Comparison of ENCODE assay signal across 13 cellular contexts in genomic region chr12:78887008-78887407, GRCh38. TPM values are rescaled to one million over a fixed set of nuclear protein-coding genes. Genes with fewer than 3 reads are reported as not detected.
A peak's percentile ranks its signal among the peaks of the same experiment; 100 is the strongest.
DNase-seq lines count a peak whose midpoint lies in the region; ATAC-seq and TF ChIP-seq lines count a peak whose summit lies in the region.
"Had no signal": no experiment of that assay in that cellular context is flagged by ENCODE, and none has a peak within 500 bp of the region (broad histone marks: within the 10 kb centered on the region; RNA-seq: fewer than 3 reads in every experiment).

No MANE protein-coding gene starts in this region.

- H3K27me3 ChIP-seq in brain microvascular endothelial cell (replicated peaks) (no peaks in the 10 kb centered on the region), heart left ventricle (peaks cover 0 to 3% (median 0%) of the 10 kb centered on the region in 9 donors)

- H3K4me1 ChIP-seq in mesodermal cell (ENCODE audit: control insufficient read depth, insufficient read depth, low read length, poor library complexity, severe bottlenecking): peaks cover 13% of the 10 kb centered on the region
- H3K4me1 ChIP-seq in heart left ventricle: no peaks in the 10 kb centered on the region

- TF ChIP-seq CTCF in brain microvascular endothelial cell (IDR thresholded peaks at IDR 0.05; ENCODE audit: low read depth, low read length, missing control alignments) (no peak), heart left ventricle (IDR thresholded peaks at IDR 0.05) (no peak)

- no peak for TF ChIP-seq POLR2A in heart left ventricle (IDR thresholded peaks at IDR 0.05)

- intact Hi-C loops in heart left ventricle (cut with DNase I): no loop called here

- DNase-seq in EL (peak; percentile 75), NCI-H226 (peak; percentile 14), brain microvascular endothelial cell (peak; percentile 92), amygdala (lab: John Stamatoyannopoulos, UW) (no peak), heart left ventricle (no peak), NCI-H748 treated with DMSO at 0.1 percent for 48 hours (lab: John Stamatoyannopoulos, UW) (no peak)
- DNase-seq: activated T-cell treated with anti-CD3 and anti-CD28 coated beads for 4 hours; cerebellar nuclear complex; NCI-H345; stimulated activated CD4-positive, alpha-beta T cell treated with anti-CD3 and anti-CD28 coated beads, Interleukin-1b, Interleukin-23, amount 100 ng/mL, for 48 hours had no signal

- WGBS in mesodermal cell (ENCODE audit: insufficient coverage in 2 of 2), 2 experiments: 75% methylated on average over 3 to 4 of the region's 6 CpGs
- 42 to 56% (median 47%) methylated on average over 6 of the region's 6 CpGs for WGBS in heart left ventricle, 4 donors

- H3K4me3 ChIP-seq in brain microvascular endothelial cell (ENCODE audit: low read depth, low read length): peak overlapping the region; percentile 9
- no peak overlapping the region for H3K4me3 ChIP-seq in mesodermal cell (ENCODE audit: extremely low read depth, insufficient read depth, low read length, poor library complexity, severe bottlenecking)
- H3K4me3 ChIP-seq in heart left ventricle: no peak overlapping the region

- H3K9me3 ChIP-seq in mesodermal cell (ENCODE audit: control insufficient read depth, low read length) (no peaks in the 10 kb centered on the region), heart left ventricle (no peaks in the 10 kb centered on the region)

- no peak for ATAC-seq in heart left ventricle
- no peak for ATAC-seq in HG02884 (IDR thresholded peaks at IDR 0.05; ENCODE audit: unreplicated experiment)

- H3K36me3 ChIP-seq in brain microvascular endothelial cell (replicated peaks): no peaks in the 10 kb centered on the region
- H3K36me3 ChIP-seq in mesodermal cell (ENCODE audit: control insufficient read depth, insufficient read depth, low read length): no peaks in the 10 kb centered on the region
- H3K36me3 ChIP-seq in heart left ventricle: no peaks in the 10 kb centered on the region

- H3K27ac ChIP-seq in brain microvascular endothelial cell (peak overlapping the region; percentile 94), mesodermal cell (ENCODE audit: low read depth, low read length, severe bottlenecking) (peak overlapping the region; percentile 91), heart left ventricle (no peak overlapping the region)

- in situ Hi-C loops in brain microvascular endothelial cell (cut with HindIII; ENCODE audit: low pct_ligation_motif_present, low sequenced_read_pairs): no loop called here

RNA-seq across cellular contexts. Expression of gene SYT1, which starts 22.4 kb away (rescaled TPM):
- polyA plus RNA-seq in mesodermal cell (2013, experiment 1 of 2): 22.7 TPM
- polyA plus RNA-seq in mesodermal cell (2013, experiment 2 of 2): 19.4 TPM
- under 1 TPM in 5 of 9 donors, not detected in 4; 0.08 to 0.86 (median 0.16) TPM for total RNA-seq in heart left ventricle
- not detected for polyA plus RNA-seq in heart left ventricle
- total RNA-seq: T-helper 2 cell treated with Interferon-gamma antibody and Interleukin-4, amounts not matched to agents 100 ng/mL and 5 ng/mL, for 36 hours had no signal

Comparison
In these comparisons a context has a peak if more than half of its experiments do, and no peak if none do; other contexts are left out.
1. DNase-seq: peak in EL (single experiment), NCI-H226 (single experiment) and brain microvascular endothelial cell (single experiment); none in amygdala (0 of 56), heart left ventricle (0 of 5) and NCI-H748 treated with DMSO at 0.1 percent for 48 hours (single experiment).
2. H3K27ac ChIP-seq: peak in brain microvascular endothelial cell (single experiment) and mesodermal cell (single experiment); none in heart left ventricle (0 of 12).